In the genomic region with DNA sequence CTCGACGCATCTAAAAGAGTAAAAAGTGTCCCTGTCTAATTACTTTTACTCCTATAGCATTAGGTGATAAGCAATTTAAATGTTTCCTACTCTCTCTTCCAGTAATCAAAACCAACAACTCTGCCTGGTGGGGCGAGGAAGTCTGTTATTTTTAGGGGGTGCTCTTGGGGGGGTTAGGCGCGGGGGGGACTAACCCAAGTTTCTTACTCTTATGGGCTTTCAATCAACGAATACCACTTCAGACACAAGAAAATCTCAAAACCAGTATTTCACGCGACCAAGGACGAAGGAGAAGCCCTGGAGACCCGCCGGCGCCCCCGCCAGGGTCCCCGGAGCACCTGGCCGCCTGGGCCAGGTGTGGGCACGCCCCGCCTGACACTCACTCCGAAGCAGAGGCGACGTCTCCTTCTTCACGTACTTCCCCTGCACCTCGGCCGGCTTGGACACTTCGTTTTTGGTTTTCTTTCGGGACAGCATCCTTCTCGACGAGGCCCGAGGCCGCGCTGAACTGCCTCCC, we compare ENCODE assay signal across 8 cellular contexts. TPM values are rescaled to one million over a fixed set of nuclear protein-coding genes. Genes with fewer than 3 reads are reported as not detected.
DNase-seq lines count a peak whose midpoint lies in the region; ATAC-seq and TF ChIP-seq lines count a peak whose summit lies in the region.

No MANE protein-coding gene starts in this region.

- H3K4me1 ChIP-seq in right lobe of liver (peaks cover 0 to 15% (median 2%) of the 10 kb centered on the region in 4 donors), tibial artery (peaks cover 0 to 38% (median 9%) of the 10 kb centered on the region in 4 donors)

- no peak overlapping the region for H3K4me3 Mint-ChIP-seq in brain

- peaks cover 0 to 6% (median 0%) of the 10 kb centered on the region in 4 donors for H3K36me3 ChIP-seq in right lobe of liver
- peaks cover 6 to 12% (median 7%) of the 10 kb centered on the region in 3 donors for H3K36me3 ChIP-seq in tibial artery

- TF ChIP-seq POLR2A in right lobe of liver (IDR thresholded peaks at IDR 0.05), result no peak

- peak overlapping the region in 4 of 5 experiments; percentile 80 to 98 (median 92) for H3K27ac Mint-ChIP-seq in brain

- 0% methylated on average over 8 of the region's 30 CpGs for WGBS in right lobe of liver (ENCODE audit: insufficient coverage, low coverage, low lambda C conversion rate, missing lambda C conversion rate)

- no peaks in the 10 kb centered on the region for H3K27me3 ChIP-seq in right lobe of liver
- no peaks in the 10 kb centered on the region for H3K27me3 ChIP-seq in tibial artery

- peak overlapping the region; percentile 86 to 97 (median 88) for H3K27ac ChIP-seq in right lobe of liver
- peak overlapping the region; percentile 95 to 98 for H3K27ac ChIP-seq in tibial artery

- DNase-seq in stimulated activated CD4-positive, alpha-beta T cell treated with anti-CD3 and anti-CD28 coated beads, Interleukin-1b, Interleukin-23, amount 100 ng/mL, for 48 hours, result peak; percentile 13
- DNase-seq in stimulated activated CD4-positive, alpha-beta T cell treated with anti-CD3 and anti-CD28 coated beads, Interleukin-12 subunit alpha, Interleukin-12 subunit beta, amount 100 ng/mL, for 4 hours, result no peak
- DNase-seq in NCI-H748 treated with DMSO at 0.1 percent for 48 hours (lab: John Stamatoyannopoulos, UW) (peak; percentile 50), right lobe of liver (no peak), tibial artery (peak in 1 of 2 donors; percentile 67), T-helper 9 cell (no peak)

- H3K27me3 Mint-ChIP-seq in brain, result peaks cover 9% of the 10 kb centered on the region

- peaks cover 36% of the 10 kb centered on the region for H3K4me1 Mint-ChIP-seq in brain

- peaks cover 0 to 2% (median 0%) of the 10 kb centered on the region in 5 experiments for H3K9me3 Mint-ChIP-seq in brain

- intact Hi-C loops in right lobe of liver (cut with DNase I), result no loop called here
- intact Hi-C loops in tibial artery (cut with DNase I; ENCODE audit: low total_unique reads), result loop anchor here (5.0 kb wide), 1 partner anchor 90 kb away; no protein-coding TSS in a partner anchor

- peaks cover 25% of the 10 kb centered on the region for H3K36me3 Mint-ChIP-seq in brain

- H3K9me3 ChIP-seq in right lobe of liver (no peaks in the 10 kb centered on the region), tibial artery (no peaks in the 10 kb centered on the region)

- H3K4me3 ChIP-seq in right lobe of liver (peak overlapping the region; percentile 63 to 86 (median 78)), tibial artery (peak overlapping the region; percentile 77 to 78)

- no peak for TF ChIP-seq CTCF in brain (conservative IDR thresholded peaks at IDR 0.05)
- no peak for TF ChIP-seq CTCF in right lobe of liver (IDR thresholded peaks at IDR 0.05)
- TF ChIP-seq CTCF in tibial artery (IDR thresholded peaks at IDR 0.05), result no peak

- ATAC-seq in HG02763 (IDR thresholded peaks at IDR 0.05; ENCODE audit: unreplicated experiment) (peak; percentile 43), right lobe of liver (peak; percentile 48 to 58 (median 54))

RNA-seq across cellular contexts. Expression of gene SAV1, which starts 0.6 kb away (rescaled TPM):
- polyA plus RNA-seq in brain (ENCODE audit: insufficient read depth, low read depth, low replicate concordance), result 13.2 TPM
- 10 to 100 TPM in 3 of 6 experiments, 1 to 10 TPM in 3; 7.8 to 13.8 (median 10.0) TPM for total RNA-seq in right lobe of liver

Comparison
In these comparisons a context has a peak if more than half of its experiments do, and no peak if none do; other contexts are left out.
1. DNase-seq: peak in stimulated activated CD4-positive, alpha-beta T cell treated with anti-CD3 and anti-CD28 coated beads, Interleukin-1b, Interleukin-23, amount 100 ng/mL, for 48 hours (single experiment) and NCI-H748 treated with DMSO at 0.1 percent for 48 hours (single experiment); none in stimulated activated CD4-positive, alpha-beta T cell treated with anti-CD3 and anti-CD28 coated beads, Interleukin-12 subunit alpha, Interleukin-12 subunit beta, amount 100 ng/mL, for 4 hours (single experiment), right lobe of liver (0 of 3) and T-helper 9 cell (single experiment).